11 cellular contexts compared by ENCODE assay signal in the genomic region with DNA sequence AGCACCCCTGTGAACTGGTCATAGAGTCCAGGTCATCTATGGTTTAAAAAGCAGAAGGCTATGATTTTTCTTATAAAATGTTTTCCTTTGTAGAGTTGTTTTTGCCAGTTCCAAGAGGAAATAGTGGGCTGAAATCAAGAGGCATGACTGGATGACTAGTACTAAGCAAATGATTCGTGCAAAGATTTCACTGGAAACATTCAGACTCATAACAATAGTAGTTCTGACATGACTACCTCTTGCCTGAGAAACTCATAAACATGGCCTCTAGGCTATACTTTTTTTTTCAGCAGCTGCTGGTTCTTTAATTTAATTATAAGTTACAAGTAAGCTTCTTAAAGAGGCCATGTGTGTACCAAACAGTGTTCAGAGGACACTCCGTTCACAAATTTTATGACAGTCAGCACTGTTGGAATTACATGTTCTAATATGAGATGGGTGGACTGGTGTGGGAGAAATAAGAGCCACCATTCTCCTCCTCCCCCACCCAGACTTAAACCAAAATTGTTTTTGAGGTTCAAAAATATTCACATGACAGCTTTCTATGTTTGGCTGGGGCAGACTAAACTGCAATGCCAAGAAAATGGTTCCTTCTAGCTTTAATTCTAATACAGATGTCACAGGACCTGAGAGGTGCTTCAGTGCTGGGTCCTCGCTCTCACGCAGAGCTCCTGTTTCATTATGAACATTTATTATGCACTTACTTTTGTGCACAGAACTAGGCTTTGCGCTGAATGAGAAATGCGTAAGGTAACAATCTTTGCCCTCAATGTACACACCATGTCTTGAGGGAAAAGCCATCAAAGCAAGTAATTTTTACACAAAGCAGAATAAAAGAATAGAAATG.
DNase-seq lines count a peak whose midpoint lies in the region; ATAC-seq, FAIRE-seq and TF ChIP-seq lines count a peak whose summit lies in the region.
"Had no signal": no experiment of that assay in that cellular context is flagged by ENCODE, and none has a peak within 500 bp of the region (broad histone marks: within the 10 kb centered on the region; RNA-seq: fewer than 3 reads in every experiment).

No MANE protein-coding gene starts in this region.

- no peak for TF ChIP-seq CTCF in fibroblast of mammary gland (conservative IDR thresholded peaks at IDR 0.05; ENCODE audit: control insufficient read depth, insufficient read depth, low read depth, low read length)

- DNase-seq in fibroblast of mammary gland (ENCODE audit: low read depth), result peak; percentile 60
- DNase-seq in NCI-H146 treated with DMSO at 0.1 percent for 48 hours (lab: John Stamatoyannopoulos, UW; ENCODE audit: unreplicated experiment), result no peak
- no peak for DNase-seq in mucosa of gallbladder (ENCODE audit: low spot score)
- DNase-seq in NAMALWA (ENCODE audit: low spot score), result no peak
- no peak for DNase-seq in frontal cortex (ENCODE audit: low spot score in 2 of 2)
- DNase-seq: NCI-H1092 treated with DMSO at 0.1 percent for 48 hours; stimulated activated CD4-positive, alpha-beta T cell treated with anti-CD3 and anti-CD28 coated beads, Interleukin-2, amount 100 ng/mL, for 48 hours; T-helper 17 cell had no signal

- ATAC-seq in GM18498 (IDR thresholded peaks at IDR 0.05; ENCODE audit: unreplicated experiment) (peak; percentile 54), GM21423 (IDR thresholded peaks at IDR 0.05; ENCODE audit: unreplicated experiment) (peak; percentile 39), HG03354 (IDR thresholded peaks at IDR 0.05; ENCODE audit: poor library complexity, severe bottlenecking, unreplicated experiment) (peak; percentile 64)
- ATAC-seq: T-helper 17 cell had no signal

- H3K4me3 ChIP-seq in fibroblast of mammary gland (ENCODE audit: control insufficient read depth, low read depth, low read length), result no peak overlapping the region

- FAIRE-seq in frontal cortex (lab: Jason Lieb, UNC), result no peak
